17 cellular contexts compared by ENCODE assay signal in the genomic region with DNA sequence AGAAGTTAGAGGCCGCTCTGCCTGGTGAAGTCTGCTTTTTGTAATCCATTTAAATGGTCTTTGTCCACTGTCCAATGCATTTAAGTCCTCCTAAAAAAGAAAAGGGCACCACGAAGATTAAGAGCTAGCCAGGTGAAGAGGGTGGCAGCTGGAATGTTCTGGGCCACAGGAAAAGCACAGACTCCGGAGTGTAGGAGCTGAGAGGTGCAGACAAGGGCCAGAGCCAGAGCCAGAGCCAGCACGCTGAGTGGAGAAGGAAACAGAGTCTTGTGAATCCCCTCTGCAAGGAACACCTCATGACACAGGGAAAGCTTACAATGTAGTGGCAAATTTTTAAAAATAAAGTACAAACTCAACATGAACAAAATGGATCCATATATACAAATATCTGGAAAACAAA.
DNase-seq lines count a peak whose midpoint lies in the region; ATAC-seq and TF ChIP-seq lines count a peak whose summit lies in the region.
"Had no signal": no experiment of that assay in that cellular context is flagged by ENCODE, and none has a peak within 500 bp of the region (broad histone marks: within the 10 kb centered on the region; RNA-seq: fewer than 3 reads in every experiment).

No MANE protein-coding gene starts in this region.

- H3F3A ChIP-seq in PC-3 (ENCODE audit: low read length, unreplicated experiment) = peaks cover 5% of the 10 kb centered on the region

- peaks cover 50% of the 10 kb centered on the region for H3K36me3 Mint-ChIP-seq in brain
- H3K36me3 Mint-ChIP-seq in activated CD4-positive, alpha-beta T cell treated with anti-CD3 and anti-CD28 coated beads, Interleukin-2, amount 10 ng/mL, durations not matched to agents 24 days and 14 days (ENCODE audit: low read depth) = peaks cover 35% of the 10 kb centered on the region

- TF ChIP-seq CTCF in PC-3 (conservative IDR thresholded peaks at IDR 0.05; ENCODE audit: low read depth, low read length) = no peak
- no peak for TF ChIP-seq CTCF in brain (conservative IDR thresholded peaks at IDR 0.05)
- no peak for TF ChIP-seq CTCF in thyroid gland (IDR thresholded peaks at IDR 0.05)

- H3K9ac ChIP-seq in PC-3 (ENCODE audit: low read length) (peak overlapping the region; percentile 93), muscle layer of colon (ENCODE audit: low read length) (no peak overlapping the region)

- no peaks in the 10 kb centered on the region for H3K27me3 Mint-ChIP-seq in brain
- H3K27me3 Mint-ChIP-seq in activated CD4-positive, alpha-beta T cell treated with anti-CD3 and anti-CD28 coated beads, Interleukin-2, amount 10 ng/mL, durations not matched to agents 24 days and 14 days = no peaks in the 10 kb centered on the region

- H3K4me1 ChIP-seq in PC-3 (ENCODE audit: insufficient read depth, low read length) = peaks cover 62% of the 10 kb centered on the region
- peaks cover 29% of the 10 kb centered on the region for H3K4me1 ChIP-seq in muscle layer of colon (ENCODE audit: insufficient read depth, low read length)
- peaks cover 10 to 30% of the 10 kb centered on the region in 2 donors for H3K4me1 ChIP-seq in thyroid gland

- no TSS peak for BruUV-seq in PC-3 (replicated peaks; lab: Mats Ljungman, UMichigan)

- H3K27me3 ChIP-seq in PC-3 (ENCODE audit: low read length) (no peaks in the 10 kb centered on the region), muscle layer of colon (ENCODE audit: control insufficient read depth in 1 of 2, insufficient read depth in 2 of 2, low read length in 2 of 2) (no peaks in the 10 kb centered on the region), thyroid gland (no peaks in the 10 kb centered on the region)

- H3K9me2 ChIP-seq in PC-3 (replicated peaks; ENCODE audit: low read length) = no peaks in the 10 kb centered on the region

- WGBS in thyroid gland, 2 donors = 62 to 68% methylated on average over 4 of the region's 4 CpGs

- peak overlapping the region in 4 of 5 experiments; percentile 41 to 61 (median 50) for H3K27ac Mint-ChIP-seq in brain
- H3K27ac Mint-ChIP-seq in activated CD4-positive, alpha-beta T cell treated with anti-CD3 and anti-CD28 coated beads, Interleukin-2, amount 10 ng/mL, durations not matched to agents 24 days and 14 days = no peak overlapping the region

- H3K9me3 Mint-ChIP-seq in brain = no peaks in the 10 kb centered on the region
- H3K9me3 Mint-ChIP-seq in activated CD4-positive, alpha-beta T cell treated with anti-CD3 and anti-CD28 coated beads, Interleukin-2, amount 10 ng/mL, durations not matched to agents 24 days and 14 days = no peaks in the 10 kb centered on the region

- H3K36me3 ChIP-seq in PC-3 (ENCODE audit: low read depth, low read length) (no peaks in the 10 kb centered on the region), muscle layer of colon (ENCODE audit: insufficient read depth, low read length) (no peaks in the 10 kb centered on the region), thyroid gland (no peaks in the 10 kb centered on the region)

- no peak for TF ChIP-seq POLR2A in thyroid gland (IDR thresholded peaks at IDR 0.05)

- POLR2A ChIA-PET in PC-3 (lab: Charles Lee; ENCODE audit: unreplicated experiment) = interaction anchor here (0.7 kb wide), 2 partner anchors 19 to 662 kb away, joined by 3 read pairs; no protein-coding TSS in a partner anchor

- peaks cover 61% of the 10 kb centered on the region for H3K79me2 ChIP-seq in PC-3 (ENCODE audit: low read length)

- no peaks in the 10 kb centered on the region for H3K9me3 ChIP-seq in PC-3 (ENCODE audit: low read length)
- H3K9me3 ChIP-seq in muscle layer of colon (ENCODE audit: low read length) = no peaks in the 10 kb centered on the region
- H3K9me3 ChIP-seq in thyroid gland = no peaks in the 10 kb centered on the region

- H3K4me3 ChIP-seq in PC-3 (ENCODE audit: low read length) (peak overlapping the region; percentile 13; the same call in 1 of the 2 replicates), muscle layer of colon (ENCODE audit: low read depth in 1 of 2, low read length in 2 of 2) (no peak overlapping the region), thyroid gland (replicated peaks in 1 of 3) (no peak overlapping the region)

- H3K4me2 ChIP-seq in PC-3 (ENCODE audit: low read length) = peak overlapping the region; percentile 64

- H3K4me1 Mint-ChIP-seq in brain = peaks cover 72% of the 10 kb centered on the region
- peaks cover 32% of the 10 kb centered on the region for H3K4me1 Mint-ChIP-seq in activated CD4-positive, alpha-beta T cell treated with anti-CD3 and anti-CD28 coated beads, Interleukin-2, amount 10 ng/mL, durations not matched to agents 24 days and 14 days

- in situ Hi-C loops in ACHN (cut with HindIII; ENCODE audit: low pct_ligation_motif_present, low pct_unique_long_range_greater_than_20kb, low sequenced_read_pairs) = no loop called here

- H3K4me3 Mint-ChIP-seq in brain = no peak overlapping the region
- no peak overlapping the region for H3K4me3 Mint-ChIP-seq in activated CD4-positive, alpha-beta T cell treated with anti-CD3 and anti-CD28 coated beads, Interleukin-2, amount 10 ng/mL, durations not matched to agents 24 days and 14 days

- DNase-seq in PC-3 = no peak
- peak; percentile 50 for DNase-seq in thyroid gland
- DNase-seq in activated CD4-positive, alpha-beta T cell treated with anti-CD3 and anti-CD28 coated beads, Interleukin-2, amount 10 ng/mL, durations not matched to agents 24 days and 14 days = no peak
- DNase-seq in stimulated activated CD4-positive, alpha-beta T cell treated with anti-CD3 and anti-CD28 coated beads, Interleukin-4, amount 100 ng/mL, for 1 hour = no peak
- no peak for DNase-seq in ACHN
- DNase-seq in iPS-NIHi11 (ENCODE audit: low spot score) = no peak
- DNase-seq: COR-L47, DMS153, EL, IMR-90, Kasumi-1, MM.1S, NCI-H187, NCI-H774 had no signal

- H2AFZ ChIP-seq in PC-3 (ENCODE audit: low read length) = no peak overlapping the region

- intact Hi-C loops in PC-3 (cut with micrococcal nuclease) (loop anchor here (5.0 to 10.0 kb wide), 4 partner anchors 52 to 90 kb away; partner anchors contain the start of gene TSPAN5), thyroid gland (cut with DNase I) (no loop called here)
- intact Hi-C loops in activated CD4-positive, alpha-beta T cell treated with anti-CD3 and anti-CD28 coated beads, Interleukin-2, amount 10 ng/mL, durations not matched to agents 24 days and 14 days (cut with micrococcal nuclease) = no loop called here

- no peak for ATAC-seq in PC-3
- ATAC-seq: Panc1 had no signal

- CTCF ChIA-PET in PC-3 (lab: Charles Lee) = no interaction called here

- H4K20me1 ChIP-seq in PC-3 (ENCODE audit: low read length) = no peaks in the 10 kb centered on the region

- peak overlapping the region; percentile 100 for H3K27ac ChIP-seq in PC-3 (ENCODE audit: low read length)
- peak overlapping the region; percentile 57 for H3K27ac ChIP-seq in muscle layer of colon (ENCODE audit: low read depth, low read length)
- H3K27ac ChIP-seq in thyroid gland = no peak overlapping the region

Comparison
In these comparisons a context has a peak if more than half of its experiments do, and no peak if none do; other contexts are left out.
1. DNase-seq: peak in thyroid gland (2 of 2); none in PC-3 (single experiment), activated CD4-positive, alpha-beta T cell treated with anti-CD3 and anti-CD28 coated beads, Interleukin-2, amount 10 ng/mL, durations not matched to agents 24 days and 14 days (single experiment), stimulated activated CD4-positive, alpha-beta T cell treated with anti-CD3 and anti-CD28 coated beads, Interleukin-4, amount 100 ng/mL, for 1 hour (single experiment), ACHN (single experiment) and iPS-NIHi11 (single experiment).
2. H3K27ac ChIP-seq: peak in PC-3 (single experiment) and muscle layer of colon (single experiment); none in thyroid gland (0 of 3).